ENCODE assay signal across 9 cellular contexts in genomic region chr7:35253182-35253679, GRCh38. TPM values are rescaled to one million over a fixed set of nuclear protein-coding genes. Genes with fewer than 3 reads are reported as not detected.
DNase-seq lines count a peak whose midpoint lies in the region; ATAC-seq and TF ChIP-seq lines count a peak whose summit lies in the region.
"Had no signal": no experiment of that assay in that cellular context is flagged by ENCODE, and none has a peak within 500 bp of the region (broad histone marks: within the 10 kb centered on the region; RNA-seq: fewer than 3 reads in every experiment).

No MANE protein-coding gene starts in this region.

- H3K27ac ChIP-seq in SJCRH30, result no peak overlapping the region
- no peak overlapping the region for H3K27ac ChIP-seq in gastroesophageal sphincter

- H3K4me1 ChIP-seq in SJCRH30 (no peaks in the 10 kb centered on the region), gastroesophageal sphincter (peaks cover 0 to 30% (median 14%) of the 10 kb centered on the region in 3 donors)

- TF ChIP-seq EP300 in gastroesophageal sphincter (IDR thresholded peaks at IDR 0.05), result no peak

- TF ChIP-seq CTCF in GM12865 (IDR thresholded peaks at IDR 0.05; ENCODE audit: insufficient read depth, low read depth, low read length, missing control alignments) (no peak), gastroesophageal sphincter (IDR thresholded peaks at IDR 0.05) (no peak)

- H3K9me3 ChIP-seq in SJCRH30 (replicated peaks) (no peaks in the 10 kb centered on the region), gastroesophageal sphincter (peaks cover 0 to 5% (median 0%) of the 10 kb centered on the region in 3 donors)

- WGBS in gastroesophageal sphincter (ENCODE audit: low coverage in 1 of 2), 2 donors, result 0 to 17% methylated on average over 4 to 6 of the region's 29 CpGs

- intact Hi-C loops in posterior vena cava (cut with DNase I), result no loop called here

- ATAC-seq in gastroesophageal sphincter (no peak), HG03354 (IDR thresholded peaks at IDR 0.05; ENCODE audit: poor library complexity, severe bottlenecking, unreplicated experiment) (no peak), GM18498 (IDR thresholded peaks at IDR 0.05; ENCODE audit: unreplicated experiment) (no peak)

- TF ChIP-seq POLR2A in gastroesophageal sphincter (IDR thresholded peaks at IDR 0.05), result no peak

- H3K4me3 ChIP-seq in GM12865 (ENCODE audit: low read depth, low read length) (peak overlapping the region; percentile 0; the same call in 1 of the 2 replicates), SJCRH30 (peak overlapping the region; percentile 65), gastroesophageal sphincter (peak overlapping the region; percentile 23 to 53)

- no peaks in the 10 kb centered on the region for H3K36me3 ChIP-seq in SJCRH30
- H3K36me3 ChIP-seq in gastroesophageal sphincter, result no peaks in the 10 kb centered on the region

- H3K27me3 ChIP-seq in SJCRH30, result peaks cover 9% of the 10 kb centered on the region; the same call in 1 of the 2 replicates
- H3K27me3 ChIP-seq in gastroesophageal sphincter, result peaks cover 100% of the 10 kb centered on the region

- DNase-seq in GM12865 (ENCODE audit: low read depth) (no peak), SJCRH30 (peak in 1 of 2 experiments; percentile 29), posterior vena cava (ENCODE audit: low spot score) (peak; percentile 58), middle frontal gyrus (ENCODE audit: extremely low spot score, low spot score) (no peak)
- DNase-seq in stimulated activated naive CD4-positive, alpha-beta T cell treated with Interleukin-2 at 50 U/mL for 16 hours (lab: John Stamatoyannopoulos, UW), result no peak
- DNase-seq: stimulated activated CD4-positive, alpha-beta T cell treated with anti-CD3 and anti-CD28 coated beads, Interleukin-4, amount 100 ng/mL, for 24 hours had no signal

RNA-seq across cellular contexts. Expression of gene TBX20, which starts 0.7 kb away (rescaled TPM):
- total RNA-seq in SJCRH30 (2014; rRNA removed; shearing (Covaris generic)), result 2.0 and 2.6 TPM in 2 replicates
- total RNA-seq in gastroesophageal sphincter (1 to 10 TPM in 1 of 4 donors, under 1 TPM in 1, not detected in 2; 0.54 to 5.4 TPM), posterior vena cava (not detected)

Comparison
In these comparisons a context has a peak if more than half of its experiments do, and no peak if none do; other contexts are left out.
1. H3K4me3 ChIP-seq: peak in every context shown above with its lines; median percentile 65 in SJCRH30; 38 in gastroesophageal sphincter; 0 in GM12865.